2 cellular contexts compared by ENCODE assay signal in genomic region chr14:103905861-103906456, GRCh38.
TF ChIP-seq lines count a peak whose summit lies in the region.

No MANE protein-coding gene starts in this region.

TF ChIP-seq in SK-N-SH, 30 proteins besides CTCF, POLR2A, EP300 and RAD21 (continued from another document):
- TF ChIP-seq ZBTB33 (IDR thresholded peaks at IDR 0.05; ENCODE audit: borderline replicate concordance, low read depth), result no peak
- no peak for TF ChIP-seq TEAD4 (IDR thresholded peaks at IDR 0.05; ENCODE audit: borderline replicate concordance, insufficient read depth)
- TF ChIP-seq MXI1 (IDR thresholded peaks at IDR 0.05; ENCODE audit: low read depth, low read length), result no peak
- no peak for TF ChIP-seq MEF2A (IDR thresholded peaks at IDR 0.05; ENCODE audit: borderline replicate concordance, low read depth)
- no peak for TF ChIP-seq RXRA (IDR thresholded peaks at IDR 0.05; ENCODE audit: borderline replicate concordance, low read depth)
- no peak for TF ChIP-seq GATA2 (CRISPR knock-in tag; IDR thresholded peaks at IDR 0.05)
- no peak for TF ChIP-seq TAF1 (IDR thresholded peaks at IDR 0.05; ENCODE audit: borderline replicate concordance, low read depth, low read length)
- TF ChIP-seq FOSL2 (IDR thresholded peaks at IDR 0.05; ENCODE audit: borderline replicate concordance, low read depth), result no peak
- no peak for TF ChIP-seq USF2 (IDR thresholded peaks at IDR 0.05; ENCODE audit: borderline replicate concordance, low read depth, low read length)
- no peak for TF ChIP-seq MAX (IDR thresholded peaks at IDR 0.05; ENCODE audit: low read depth)
- no peak for TF ChIP-seq ELF1 (IDR thresholded peaks at IDR 0.05)
- no peak for TF ChIP-seq CHD2 (IDR thresholded peaks at IDR 0.05; ENCODE audit: low read length, partially characterized antibody)
- TF ChIP-seq EZH2phosphoT487 (IDR thresholded peaks at IDR 0.05; ENCODE audit: borderline replicate concordance, low read depth), result no peak
- TF ChIP-seq FOXM1 (IDR thresholded peaks at IDR 0.05; ENCODE audit: low read depth), result no peak
- TF ChIP-seq YY1 (IDR thresholded peaks at IDR 0.05; ENCODE audit: low read depth), result no peak
- no peak for TF ChIP-seq PBX3 (IDR thresholded peaks at IDR 0.05)
- TF ChIP-seq RCOR1 (IDR thresholded peaks at IDR 0.05; ENCODE audit: low read length), result no peak
- TF ChIP-seq NFIC (IDR thresholded peaks at IDR 0.05; ENCODE audit: borderline replicate concordance), result no peak
TF ChIP-seq in SK-N-SH: peak in this region for 0.

TF ChIP-seq in SK-N-SH treated with all-trans-retinoic acid at 6 μM for 48 hours, 23 proteins besides CTCF, POLR2A, EP300 and RAD21 (continued from another document):
- TF ChIP-seq CSRNP3 (CRISPR knock-in tag; IDR thresholded peaks at IDR 0.05) (no peak), ZFP3 (CRISPR knock-in tag; IDR thresholded peaks at IDR 0.05) (no peak), PPARA (CRISPR knock-in tag; IDR thresholded peaks at IDR 0.05; ENCODE audit: borderline replicate concordance) (no peak), ZC3H10 (CRISPR knock-in tag; IDR thresholded peaks at IDR 0.05) (no peak), OSR1 (CRISPR knock-in tag; IDR thresholded peaks at IDR 0.05) (no peak), CREB5 (CRISPR knock-in tag; IDR thresholded peaks at IDR 0.05; ENCODE audit: low read depth) (no peak), ISL1 (CRISPR knock-in tag; IDR thresholded peaks at IDR 0.05) (no peak), ESRRG (CRISPR knock-in tag; IDR thresholded peaks at IDR 0.05) (no peak), TSHZ2 (CRISPR knock-in tag; IDR thresholded peaks at IDR 0.05) (no peak)
